14 cellular contexts compared by ENCODE assay signal in the genomic region with DNA sequence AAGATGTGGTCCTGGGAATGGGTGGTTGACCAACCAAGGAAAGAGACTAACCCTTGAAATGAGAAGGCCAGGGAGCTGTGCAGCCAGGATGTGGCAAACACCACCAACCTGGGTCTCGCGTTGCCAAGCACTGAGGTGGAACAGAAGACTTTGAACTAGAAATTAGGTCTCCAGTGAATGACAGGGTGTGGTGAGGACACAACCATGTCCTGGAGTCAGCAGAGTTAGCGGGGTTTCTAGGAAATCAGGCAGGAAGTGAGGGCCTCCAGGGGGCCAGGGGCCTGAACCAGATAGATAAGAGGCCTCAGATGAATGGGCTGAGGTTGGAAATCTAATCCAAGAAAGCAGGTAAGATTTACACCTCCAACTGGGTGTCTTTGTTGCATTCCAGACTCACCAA.
A peak's percentile ranks its signal among the peaks of the same experiment; 100 is the strongest.
DNase-seq lines count a peak whose midpoint lies in the region; ATAC-seq and TF ChIP-seq lines count a peak whose summit lies in the region.
"Had no signal": no experiment of that assay in that cellular context is flagged by ENCODE, and none has a peak within 500 bp of the region (broad histone marks: within the 10 kb centered on the region; RNA-seq: fewer than 3 reads in every experiment).

No MANE protein-coding gene starts in this region.

- no peak for TF ChIP-seq CTCF in Loucy (conservative IDR thresholded peaks at IDR 0.05; ENCODE audit: low read length)
- no peak for TF ChIP-seq CTCF in A673 (conservative IDR thresholded peaks at IDR 0.05; ENCODE audit: low read depth, low read length)

- no peaks in the 10 kb centered on the region for H3K36me3 ChIP-seq in Loucy (ENCODE audit: insufficient read depth, low read length)
- no peaks in the 10 kb centered on the region for H3K36me3 ChIP-seq in naive thymus-derived CD4-positive, alpha-beta T cell (ENCODE audit: control insufficient read depth in 2 of 3, insufficient read depth in 3 of 3, low read length in 3 of 3)
- no peaks in the 10 kb centered on the region for H3K36me3 ChIP-seq in A673 (ENCODE audit: insufficient read depth, low read length, poor library complexity, severe bottlenecking)
- H3K36me3 ChIP-seq: gastroesophageal sphincter, left lung had no signal

- peak overlapping the region; percentile 31 for H3K9ac ChIP-seq in Loucy (ENCODE audit: low read depth, low read length, poor library complexity, severe bottlenecking)
- H3K9ac ChIP-seq: GM23248 had no signal

- H3K4me3 ChIP-seq in Loucy (ENCODE audit: low read length, poor library complexity, severe bottlenecking) = peak overlapping the region; percentile 58
- no peak overlapping the region for H3K4me3 ChIP-seq in naive thymus-derived CD4-positive, alpha-beta T cell (ENCODE audit: low read length)
- H3K4me3 ChIP-seq in A673 (ENCODE audit: low read depth, low read length, poor library complexity, severe bottlenecking) = no peak overlapping the region
- H3K4me3 ChIP-seq: gastroesophageal sphincter, GM23248, left lung had no signal

- 0 out of 2 replicates have a peak, but pooled peaks cover 4% of the 10 kb centered on the region for H3F3A ChIP-seq in Loucy (ENCODE audit: low read depth)

- peaks cover 22 to 40% (median 35%) of the 10 kb centered on the region in 7 donors for H3K4me1 Mint-ChIP-seq in naive thymus-derived CD4-positive, alpha-beta T cell

- no peaks in the 10 kb centered on the region for H3K79me2 ChIP-seq in Loucy (ENCODE audit: insufficient read depth, low read length)

- H3K4me2 ChIP-seq in Loucy (ENCODE audit: low read depth, low read length, poor library complexity, severe bottlenecking) = peak overlapping the region; percentile 84

- no peak overlapping the region for H2AFZ ChIP-seq in Loucy (ENCODE audit: low read length)
- H2AFZ ChIP-seq: GM23248 had no signal

- H3K4me1 ChIP-seq in Loucy (ENCODE audit: insufficient read depth, low read length, poor library complexity, severe bottlenecking) = peaks cover 22% of the 10 kb centered on the region
- H3K4me1 ChIP-seq in naive thymus-derived CD4-positive, alpha-beta T cell (ENCODE audit: control insufficient read depth in 2 of 2, insufficient read depth in 2 of 2, low read length in 2 of 2) = peaks cover 15 to 24% of the 10 kb centered on the region in 2 donors
- no peaks in the 10 kb centered on the region for H3K4me1 ChIP-seq in A673 (ENCODE audit: insufficient read depth, low read length, poor library complexity, severe bottlenecking)
- H3K4me1 ChIP-seq: gastroesophageal sphincter, left lung had no signal

- DNase-seq in CMK (ENCODE audit: low read depth) (peak; percentile 64), GM19238 (ENCODE audit: insufficient read length, low spot score) (no peak), DMS53 (lab: John Stamatoyannopoulos, UW) (no peak), A673 (ENCODE audit: low spot score) (no peak)
- peak; percentile 63 for DNase-seq in activated effector memory CD4-positive, alpha-beta T cell treated with anti-CD3 and anti-CD28 coated beads, Interleukin-2, amount 50 U/mL, for 16 hours
- DNase-seq in naive thymus-derived CD4-positive, alpha-beta T cell = peak in 6 of 9 donors; percentile 5 to 18 (median 13)
- DNase-seq: amygdala; GM23248; left lung; NCI-H1417; NCI-H524; stimulated activated naive CD4-positive, alpha-beta T cell treated with Interleukin-2 at 50 U/mL for 16 hours had no signal

- H4K20me1 ChIP-seq in Loucy (ENCODE audit: insufficient read depth, low read length, poor library complexity, severe bottlenecking) = no peaks in the 10 kb centered on the region

- peaks cover 0 to 4% (median 0%) of the 10 kb centered on the region in 11 donors for H3K9me3 Mint-ChIP-seq in naive thymus-derived CD4-positive, alpha-beta T cell

- H3K27me3 ChIP-seq in Loucy (ENCODE audit: insufficient read depth, low read length, poor library complexity, severe bottlenecking) = no peaks in the 10 kb centered on the region
- H3K27me3 ChIP-seq in naive thymus-derived CD4-positive, alpha-beta T cell (ENCODE audit: control insufficient read depth in 2 of 2, insufficient read depth in 2 of 2, low read length in 2 of 2) = no peaks in the 10 kb centered on the region
- no peaks in the 10 kb centered on the region for H3K27me3 ChIP-seq in A673 (replicated peaks; ENCODE audit: insufficient read depth, low read depth, low read length, poor library complexity)
- H3K27me3 ChIP-seq: gastroesophageal sphincter, left lung had no signal

- H3K9me2 ChIP-seq in Loucy (replicated peaks; ENCODE audit: low read depth, low read length) = no peaks in the 10 kb centered on the region

- H3K36me3 Mint-ChIP-seq in naive thymus-derived CD4-positive, alpha-beta T cell = no peaks in the 10 kb centered on the region

- CTCF ChIA-PET in naive thymus-derived CD4-positive, alpha-beta T cell (lab: Charles Lee) = no interaction called here
- CTCF ChIA-PET in A673 (lab: Charles Lee) = no interaction called here

- no peaks in the 10 kb centered on the region for H3K27me3 Mint-ChIP-seq in naive thymus-derived CD4-positive, alpha-beta T cell

- H3K27ac Mint-ChIP-seq in naive thymus-derived CD4-positive, alpha-beta T cell = peak overlapping the region; percentile 34 to 88 (median 75)

- no TSS peak for BruUV-seq in A673 (replicated peaks; lab: Mats Ljungman, UMichigan)

- no peak overlapping the region for H3K27ac ChIP-seq in naive thymus-derived CD4-positive, alpha-beta T cell (ENCODE audit: low read depth, low read length)
- H3K27ac ChIP-seq in A673 (ENCODE audit: low read depth, low read length, poor library complexity, severe bottlenecking) = no peak overlapping the region
- H3K27ac ChIP-seq: gastroesophageal sphincter, GM23248, left lung had no signal

- intact Hi-C loops in naive thymus-derived CD4-positive, alpha-beta T cell (cut with micrococcal nuclease) = loop anchor here in 1 of 2 donors (5.0 kb wide), 1 partner anchor 1097 kb away; no protein-coding TSS in a partner anchor
- intact Hi-C loops in A673 (cut with micrococcal nuclease; ENCODE audit: unreplicated experiment) = no loop called here

- H3K9me3 ChIP-seq in Loucy (ENCODE audit: insufficient read depth, low read depth, low read length) = no peaks in the 10 kb centered on the region
- no peaks in the 10 kb centered on the region for H3K9me3 ChIP-seq in naive thymus-derived CD4-positive, alpha-beta T cell (ENCODE audit: control insufficient read depth in 2 of 3, low read length in 3 of 3)
- H3K9me3 ChIP-seq in A673 (ENCODE audit: low read depth, low read length, poor library complexity, severe bottlenecking) = no peaks in the 10 kb centered on the region

- POLR2A ChIA-PET in naive thymus-derived CD4-positive, alpha-beta T cell (lab: Charles Lee) = interaction anchor here (0.9 to 1.3 kb wide), 4 partner anchors 10 to 353 kb away, joined by 3 to 4 read pairs (median 4); partner anchors contain the start of gene ARID1B
- POLR2A ChIA-PET in A673 (lab: Charles Lee; ENCODE audit: low non-redundant PET) = no interaction called here

- ATAC-seq in naive thymus-derived CD4-positive, alpha-beta T cell = peak; percentile 47
- ATAC-seq: gastroesophageal sphincter, left lung had no signal

- peak overlapping the region; percentile 12 to 73 (median 50) for H3K4me3 Mint-ChIP-seq in naive thymus-derived CD4-positive, alpha-beta T cell

Comparison
In these comparisons a context has a peak if more than half of its experiments do, and no peak if none do; other contexts are left out.
1. DNase-seq: peak in CMK (single experiment), activated effector memory CD4-positive, alpha-beta T cell treated with anti-CD3 and anti-CD28 coated beads, Interleukin-2, amount 50 U/mL, for 16 hours (single experiment) and naive thymus-derived CD4-positive, alpha-beta T cell (6 of 9); none in GM19238 (single experiment), DMS53 (single experiment) and A673 (single experiment).